In genomic region chr4:108030332-108030731, GRCh38 we compare ENCODE assay signal across 8 cellular contexts. TPM values are rescaled to one million over a fixed set of nuclear protein-coding genes. Genes with fewer than 3 reads are reported as not detected.
DNase-seq lines count a peak whose midpoint lies in the region; ATAC-seq and TF ChIP-seq lines count a peak whose summit lies in the region.

No MANE protein-coding gene starts in this region.

- no peaks in the 10 kb centered on the region for H3K27me3 ChIP-seq in CD4-positive, CD25-positive, alpha-beta regulatory T cell (ENCODE audit: control insufficient read depth, insufficient read depth, low read length)
- no peaks in the 10 kb centered on the region for H3K27me3 ChIP-seq in PC-3 (ENCODE audit: low read length)

- peak; percentile 55 to 89 (median 77) for DNase-seq in CD4-positive, CD25-positive, alpha-beta regulatory T cell
- DNase-seq in PC-3 = peak; percentile 39
- peak; percentile 69 for DNase-seq in activated T-helper 1 cell treated with anti-CD3 and anti-CD28 coated beads, Interleukin-12 subunit alpha, Interleukin-12 subunit beta, Interleukin-2, Interleukin-4 antibody, amounts not matched to agents 30 ng/mL and 10 ng/mL and 1 ng/mL, durations not matched to agents 14 hours and 24 hours and 36 hours (ENCODE audit: low spot score)
- peak; percentile 25 for DNase-seq in glomerular endothelial cell (ENCODE audit: extremely low read depth, low read depth, low spot score)
- DNase-seq in stimulated activated CD4-positive, alpha-beta T cell treated with anti-CD3 and anti-CD28 coated beads, Interleukin-12 subunit alpha, Interleukin-12 subunit beta, amount 100 ng/mL, for 24 hours (ENCODE audit: low read depth in 2 of 2) = peak; percentile 54 to 58
- no peak for DNase-seq in NK-92 treated with Interleukin-12 subunit alpha and Interleukin-12 subunit beta, amount 100 ng/mL, for 24 hours (lab: John Stamatoyannopoulos, UW)

- no peak overlapping the region for H3K4me3 ChIP-seq in CD4-positive, CD25-positive, alpha-beta regulatory T cell (ENCODE audit: low read depth, low read length)
- no peak overlapping the region for H3K4me3 ChIP-seq in PC-3 (ENCODE audit: low read length)

- H3K27ac Mint-ChIP-seq in CD4-positive, CD25-positive, alpha-beta regulatory T cell = peak overlapping the region; percentile 89 to 94 (median 92)
- peak overlapping the region; percentile 89 for H3K27ac Mint-ChIP-seq in activated T-helper 1 cell treated with anti-CD3 and anti-CD28 coated beads, Interleukin-12 subunit alpha, Interleukin-12 subunit beta, Interleukin-2, Interleukin-4 antibody, amounts not matched to agents 30 ng/mL and 10 ng/mL and 1 ng/mL, durations not matched to agents 14 hours and 24 hours and 36 hours

- peaks cover 10 to 61% (median 33%) of the 10 kb centered on the region in 4 donors for H3K4me1 Mint-ChIP-seq in CD4-positive, CD25-positive, alpha-beta regulatory T cell
- H3K4me1 Mint-ChIP-seq in activated T-helper 1 cell treated with anti-CD3 and anti-CD28 coated beads, Interleukin-12 subunit alpha, Interleukin-12 subunit beta, Interleukin-2, Interleukin-4 antibody, amounts not matched to agents 30 ng/mL and 10 ng/mL and 1 ng/mL, durations not matched to agents 14 hours and 24 hours and 36 hours (ENCODE audit: low read depth) = peaks cover 68% of the 10 kb centered on the region

- H3K4me1 ChIP-seq in CD4-positive, CD25-positive, alpha-beta regulatory T cell (ENCODE audit: control insufficient read depth, insufficient read depth, low read length, poor library complexity, severe bottlenecking) = peaks cover 26% of the 10 kb centered on the region
- no peaks in the 10 kb centered on the region for H3K4me1 ChIP-seq in PC-3 (ENCODE audit: insufficient read depth, low read length)

- H3K9me2 ChIP-seq in PC-3 (replicated peaks; ENCODE audit: low read length) = no peaks in the 10 kb centered on the region

- peak overlapping the region; percentile 0 to 84 (median 35) for H3K4me3 Mint-ChIP-seq in CD4-positive, CD25-positive, alpha-beta regulatory T cell
- peak overlapping the region; percentile 43 for H3K4me3 Mint-ChIP-seq in activated T-helper 1 cell treated with anti-CD3 and anti-CD28 coated beads, Interleukin-12 subunit alpha, Interleukin-12 subunit beta, Interleukin-2, Interleukin-4 antibody, amounts not matched to agents 30 ng/mL and 10 ng/mL and 1 ng/mL, durations not matched to agents 14 hours and 24 hours and 36 hours

- CTCF ChIA-PET in PC-3 (lab: Charles Lee) = interaction anchor here (0.7 to 1.1 kb wide), 2 partner anchors 27 to 542 kb away, joined by 3 to 6 read pairs; no protein-coding TSS in a partner anchor

- peaks cover 27% of the 10 kb centered on the region for H3K36me3 Mint-ChIP-seq in CD4-positive, CD25-positive, alpha-beta regulatory T cell
- H3K36me3 Mint-ChIP-seq in activated T-helper 1 cell treated with anti-CD3 and anti-CD28 coated beads, Interleukin-12 subunit alpha, Interleukin-12 subunit beta, Interleukin-2, Interleukin-4 antibody, amounts not matched to agents 30 ng/mL and 10 ng/mL and 1 ng/mL, durations not matched to agents 14 hours and 24 hours and 36 hours (ENCODE audit: low read depth) = peaks cover 48% of the 10 kb centered on the region

- BruUV-seq in PC-3 (replicated peaks; lab: Mats Ljungman, UMichigan) = no TSS peak

- H3K9me3 Mint-ChIP-seq in CD4-positive, CD25-positive, alpha-beta regulatory T cell = no peaks in the 10 kb centered on the region
- H3K9me3 Mint-ChIP-seq in activated T-helper 1 cell treated with anti-CD3 and anti-CD28 coated beads, Interleukin-12 subunit alpha, Interleukin-12 subunit beta, Interleukin-2, Interleukin-4 antibody, amounts not matched to agents 30 ng/mL and 10 ng/mL and 1 ng/mL, durations not matched to agents 14 hours and 24 hours and 36 hours = peaks cover 5% of the 10 kb centered on the region

- no peaks in the 10 kb centered on the region for H3K27me3 Mint-ChIP-seq in CD4-positive, CD25-positive, alpha-beta regulatory T cell
- no peaks in the 10 kb centered on the region for H3K27me3 Mint-ChIP-seq in activated T-helper 1 cell treated with anti-CD3 and anti-CD28 coated beads, Interleukin-12 subunit alpha, Interleukin-12 subunit beta, Interleukin-2, Interleukin-4 antibody, amounts not matched to agents 30 ng/mL and 10 ng/mL and 1 ng/mL, durations not matched to agents 14 hours and 24 hours and 36 hours (ENCODE audit: insufficient read depth)

- no peak overlapping the region for H3K4me2 ChIP-seq in PC-3 (ENCODE audit: low read length)

- no peaks in the 10 kb centered on the region for H3K79me2 ChIP-seq in PC-3 (ENCODE audit: low read length)

- H3K27ac ChIP-seq in CD4-positive, CD25-positive, alpha-beta regulatory T cell (ENCODE audit: insufficient read depth, low read length, poor library complexity, severe bottlenecking) = peak overlapping the region; percentile 58
- H3K27ac ChIP-seq in PC-3 (ENCODE audit: low read length) = no peak overlapping the region

- TF ChIP-seq CTCF in PC-3 (conservative IDR thresholded peaks at IDR 0.05; ENCODE audit: low read depth, low read length) = peak; percentile 60

- ATAC-seq in CD4-positive, CD25-positive, alpha-beta regulatory T cell (ENCODE audit: low read depth in 2 of 2) = peak; percentile 88
- ATAC-seq in GM19043 (IDR thresholded peaks at IDR 0.05; ENCODE audit: low read depth, unreplicated experiment) = peak; percentile 97
- peak; percentile 96 for ATAC-seq in HG03175 (IDR thresholded peaks at IDR 0.05; ENCODE audit: unreplicated experiment)
- peak; percentile 92 for ATAC-seq in PC-3

- H3K36me3 ChIP-seq in CD4-positive, CD25-positive, alpha-beta regulatory T cell (ENCODE audit: control insufficient read depth, insufficient read depth, low read length) = peaks cover 10% of the 10 kb centered on the region
- no peaks in the 10 kb centered on the region; the same call in 1 of the 2 replicates for H3K36me3 ChIP-seq in PC-3 (ENCODE audit: low read depth, low read length)

- intact Hi-C loops in PC-3 (cut with micrococcal nuclease) = loop anchor here (1.0 to 10.0 kb wide), 3 partner anchors 152 to 1436 kb away; no protein-coding TSS in a partner anchor
- intact Hi-C loops in activated T-helper 1 cell treated with anti-CD3 and anti-CD28 coated beads, Interleukin-12 subunit alpha, Interleukin-12 subunit beta, Interleukin-2, Interleukin-4 antibody, amounts not matched to agents 30 ng/mL and 10 ng/mL and 1 ng/mL, durations not matched to agents 14 hours and 24 hours and 36 hours (cut with micrococcal nuclease) = loop anchor here (1.0 to 5.0 kb wide), 12 partner anchors 19 to 590 kb away; partner anchors contain the start of genes HADH and RPL34

- H3K9me3 ChIP-seq in CD4-positive, CD25-positive, alpha-beta regulatory T cell (ENCODE audit: control insufficient read depth in 2 of 2, low read length in 2 of 2) = no peaks in the 10 kb centered on the region
- no peaks in the 10 kb centered on the region for H3K9me3 ChIP-seq in PC-3 (ENCODE audit: low read length)

- H3K9ac ChIP-seq in PC-3 (ENCODE audit: low read length) = no peak overlapping the region

- POLR2A ChIA-PET in PC-3 (lab: Charles Lee; ENCODE audit: unreplicated experiment) = no interaction called here

- no peaks in the 10 kb centered on the region for H3F3A ChIP-seq in PC-3 (ENCODE audit: low read length, unreplicated experiment)

- H2AFZ ChIP-seq in PC-3 (ENCODE audit: low read length) = no peak overlapping the region

- no peaks in the 10 kb centered on the region for H4K20me1 ChIP-seq in PC-3 (ENCODE audit: low read length)

RNA-seq across cellular contexts. Expression of gene HADH, which starts 40.6 kb away (rescaled TPM):
- total RNA-seq in CD4-positive, CD25-positive, alpha-beta regulatory T cell = 11.6 TPM
- polyA plus RNA-seq in CD4-positive, CD25-positive, alpha-beta regulatory T cell = 10 to 100 TPM; 27.2 to 37.3 (median 34.3) TPM
- total RNA-seq in PC-3 (2014; rRNA removed) = 10.8 and 17.5 TPM in 2 replicates
- 33.9 and 36.8 TPM in 2 replicates for total RNA-seq in activated T-helper 1 cell treated with anti-CD3 and anti-CD28 coated beads, Interleukin-12 subunit alpha, Interleukin-12 subunit beta, Interleukin-2, Interleukin-4 antibody, amounts not matched to agents 30 ng/mL and 10 ng/mL and 1 ng/mL, durations not matched to agents 14 hours and 24 hours and 36 hours
- 15.5 and 16.4 TPM in 2 replicates for total RNA-seq in glomerular endothelial cell
